In the genomic region with DNA sequence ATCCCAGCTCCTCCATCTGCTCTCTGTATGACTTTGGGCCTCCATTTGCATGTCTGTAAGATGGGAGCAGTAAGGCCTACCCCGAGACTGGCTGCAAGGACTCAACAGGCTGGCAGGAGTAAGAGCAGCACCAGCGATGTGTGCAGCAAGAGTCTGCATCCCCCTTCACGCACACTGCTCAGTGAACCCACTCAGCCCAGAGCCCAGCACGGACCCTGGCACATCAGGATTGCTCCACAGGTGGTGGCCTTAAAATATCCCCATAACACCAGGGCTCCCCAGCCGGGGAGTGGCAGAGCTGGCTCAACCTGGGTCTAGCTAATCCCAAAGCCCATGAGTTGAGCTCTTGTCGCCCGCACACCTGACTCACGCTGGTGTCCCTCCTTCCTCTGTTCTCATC, we compare ENCODE assay signal across 14 cellular contexts. TPM values are rescaled to one million over a fixed set of nuclear protein-coding genes. Genes with fewer than 3 reads are reported as not detected.
DNase-seq lines count a peak whose midpoint lies in the region; ATAC-seq and TF ChIP-seq lines count a peak whose summit lies in the region.
"Had no signal": no experiment of that assay in that cellular context is flagged by ENCODE, and none has a peak within 500 bp of the region (broad histone marks: within the 10 kb centered on the region; RNA-seq: fewer than 3 reads in every experiment).

No MANE protein-coding gene starts in this region.

- no peak overlapping the region for H3K27ac ChIP-seq in right atrium auricular region
- H3K27ac ChIP-seq in ascending aorta: peak overlapping the region; percentile 12 to 95
- peak overlapping the region; percentile 39 to 91 for H3K27ac ChIP-seq in thoracic aorta

- H3K9me3 ChIP-seq in right atrium auricular region: no peaks in the 10 kb centered on the region
- no peaks in the 10 kb centered on the region for H3K9me3 ChIP-seq in ascending aorta
- H3K9me3 ChIP-seq in thoracic aorta: no peaks in the 10 kb centered on the region
- H3K9me3 ChIP-seq: HAP-1 had no signal

- H3K27me3 ChIP-seq in right atrium auricular region (no peaks in the 10 kb centered on the region), ascending aorta (no peaks in the 10 kb centered on the region), thoracic aorta (replicated peaks; ENCODE audit: insufficient read depth) (no peaks in the 10 kb centered on the region)

- ATAC-seq in Right ventricle myocardium superior (ENCODE audit: poor library complexity) (no peak), thoracic aorta (ENCODE audit: insufficient number of reproducible peaks, low FRiP score, low read depth) (no peak)

- H3K4me3 ChIP-seq in right atrium auricular region (no peak overlapping the region), ascending aorta (no peak overlapping the region), thoracic aorta (no peak overlapping the region)
- H3K4me3 ChIP-seq: HAP-1 had no signal

- H3K4me1 ChIP-seq in right atrium auricular region (peaks cover 0 to 16% of the 10 kb centered on the region in 2 donors), ascending aorta (peaks cover 22 to 24% of the 10 kb centered on the region in 2 donors), thoracic aorta (ENCODE audit: control insufficient read depth in 1 of 2, low read depth in 2 of 2) (peaks cover 29 to 37% of the 10 kb centered on the region in 2 donors)
- H3K4me1 ChIP-seq: HAP-1 had no signal

- DNase-seq in Right ventricle myocardium superior (peak; percentile 26), right atrium auricular region (ENCODE audit: low spot score) (no peak), ascending aorta (ENCODE audit: low spot score in 2 of 2) (no peak), thoracic aorta (ENCODE audit: low spot score) (no peak), nucleus accumbens (lab: John Stamatoyannopoulos, UW) (no peak), DMS53 (lab: John Stamatoyannopoulos, UW) (no peak)
- DNase-seq: Calu3; CD4-positive, alpha-beta memory T cell; COR-L47; DND-41; GOT3 had no signal

- H3K36me3 ChIP-seq in right atrium auricular region (peaks cover 70% of the 10 kb centered on the region), ascending aorta (peaks cover 55 to 65% of the 10 kb centered on the region in 2 donors), thoracic aorta (peaks cover 45% of the 10 kb centered on the region)

- intact Hi-C loops in Right ventricle myocardium superior (cut with DNase I) (no loop called here), ascending aorta (cut with DNase I) (no loop called here)

- TF ChIP-seq CTCF in right atrium auricular region (IDR thresholded peaks at IDR 0.05): no peak
- no peak for TF ChIP-seq CTCF in ascending aorta (IDR thresholded peaks at IDR 0.05)
- TF ChIP-seq CTCF in thoracic aorta (IDR thresholded peaks at IDR 0.05): no peak

RNA-seq across cellular contexts. Expression of a gene that starts 23.4 kb away (rescaled TPM):
- total RNA-seq in Right ventricle myocardium superior: 22.2 TPM
- total RNA-seq in right atrium auricular region: 10 to 100 TPM; 20.5 to 25.5 TPM
- 27.6 TPM for total RNA-seq in ascending aorta
- 10 to 100 TPM; 27.5 to 33.4 TPM for total RNA-seq in thoracic aorta

RNA-seq across cellular contexts. Expression of a gene that starts 24.0 kb away (rescaled TPM):
- total RNA-seq in Right ventricle myocardium superior: 3.7 TPM
- total RNA-seq in right atrium auricular region: 1 to 10 TPM; 2.3 to 4.2 TPM
- total RNA-seq in ascending aorta: 3.4 TPM
- total RNA-seq in thoracic aorta: 1 to 10 TPM; 2.4 to 6.5 TPM

RNA-seq across cellular contexts. Expression of a gene that starts 40.8 kb away (rescaled TPM):
- total RNA-seq in Right ventricle myocardium superior (0.75 TPM), right atrium auricular region (1 to 10 TPM in 1 of 2 donors, under 1 TPM in 1; 0.19 to 2.2 TPM), ascending aorta (12.7 TPM), thoracic aorta (10 to 100 TPM in 1 of 2 donors, 1 to 10 TPM in 1; 2.8 to 10.0 TPM)
- total RNA-seq: A172; A673; Calu3; CD4-positive, alpha-beta memory T cell had no signal

Comparison
In these comparisons a context has a peak if more than half of its experiments do, and no peak if none do; other contexts are left out.
1. H3K27ac ChIP-seq: peak in ascending aorta (2 of 2) and thoracic aorta (2 of 2); none in right atrium auricular region (0 of 2).